In genomic region chr10:13121500-13121854, GRCh38 we compare ENCODE assay signal across 15 cellular contexts.
"Had no signal": no experiment of that assay in that cellular context is flagged by ENCODE, and none has a peak within 500 bp of the region (broad histone marks: within the 10 kb centered on the region; RNA-seq: fewer than 3 reads in every experiment).

No MANE protein-coding gene starts in this region.

- H3K4me1 ChIP-seq: sigmoid colon had no signal

- DNase-seq: activated CD4-positive, alpha-beta T cell treated with anti-CD3 and anti-CD28 coated beads for 1 hour; activated CD4-positive, alpha-beta T cell treated with anti-CD3 and anti-CD28 coated beads, Interleukin-2, amount 50 U/mL, for 1 hour; activated CD8-positive, alpha-beta T cell treated with anti-CD3 and anti-CD28 coated beads, Interleukin-2, amount 10 ng/mL, durations not matched to agents 7 days and 5 days; activated naive CD4-positive, alpha-beta T cell; activated T-cell treated with anti-CD3 and anti-CD28 coated beads, Interleukin-2, amount 50 U/mL, for 24 hours; body of pancreas; pancreas; sigmoid colon; stimulated activated CD4-positive, alpha-beta T cell treated with anti-CD3 and anti-CD28 coated beads, Interleukin-15, amount 100 ng/mL, for 24 hours; stimulated activated naive B cell treated with anti-CD40 and anti-IgM and Interleukin-4, amounts not matched to agents 10 μg/mL and 1 μg/mL and 100 μg/mL, for 72 hours; upper lobe of left lung had no signal

- H3K27ac ChIP-seq: body of pancreas, cardiac muscle cell, pancreas, SK-N-MC, thoracic aorta, upper lobe of left lung had no signal

- H3K9me3 ChIP-seq: body of pancreas, pancreas, sigmoid colon, thoracic aorta, upper lobe of left lung had no signal

- H3K4me3 ChIP-seq: body of pancreas, cardiac muscle cell, pancreas, sigmoid colon, SK-N-MC, smooth muscle cell, thoracic aorta, upper lobe of left lung had no signal

- H3K4me2 ChIP-seq: smooth muscle cell had no signal

- ATAC-seq: activated CD8-positive, alpha-beta T cell treated with anti-CD3 and anti-CD28 coated beads, Interleukin-2, amount 10 ng/mL, durations not matched to agents 7 days and 5 days; stimulated activated naive B cell treated with anti-CD40 and anti-IgM and Interleukin-4, amounts not matched to agents 10 μg/mL and 1 μg/mL and 100 μg/mL, for 72 hours had no signal

- H3K27me3 ChIP-seq: body of pancreas, cardiac muscle cell, pancreas, sigmoid colon, upper lobe of left lung had no signal
